2 cellular contexts compared by ENCODE assay signal in the genomic region with DNA sequence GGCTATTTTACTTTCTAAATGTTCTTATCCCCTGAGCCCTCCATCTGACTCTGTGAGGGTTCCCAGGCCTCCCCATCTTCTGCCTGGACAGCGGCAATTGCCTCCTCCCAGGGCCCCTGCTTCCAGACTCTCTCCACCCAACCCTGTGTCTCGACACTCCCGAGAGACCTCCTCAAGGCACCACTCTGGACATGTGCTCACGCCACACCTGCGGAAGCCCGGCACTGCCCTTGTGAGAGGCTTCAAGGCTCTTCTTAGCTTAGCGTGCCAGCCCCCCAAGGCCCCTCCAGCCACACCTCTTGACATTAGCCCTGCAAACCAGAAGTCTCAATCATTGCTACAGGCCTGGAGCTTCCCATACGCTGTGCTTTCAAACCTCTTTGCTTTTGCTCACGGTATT.
TF ChIP-seq lines count a peak whose summit lies in the region.

No MANE protein-coding gene starts in this region.

TF ChIP-seq in HepG2, 621 proteins besides CTCF, POLR2A, EP300 and RAD21:
- TF ChIP-seq, protein P1, sequence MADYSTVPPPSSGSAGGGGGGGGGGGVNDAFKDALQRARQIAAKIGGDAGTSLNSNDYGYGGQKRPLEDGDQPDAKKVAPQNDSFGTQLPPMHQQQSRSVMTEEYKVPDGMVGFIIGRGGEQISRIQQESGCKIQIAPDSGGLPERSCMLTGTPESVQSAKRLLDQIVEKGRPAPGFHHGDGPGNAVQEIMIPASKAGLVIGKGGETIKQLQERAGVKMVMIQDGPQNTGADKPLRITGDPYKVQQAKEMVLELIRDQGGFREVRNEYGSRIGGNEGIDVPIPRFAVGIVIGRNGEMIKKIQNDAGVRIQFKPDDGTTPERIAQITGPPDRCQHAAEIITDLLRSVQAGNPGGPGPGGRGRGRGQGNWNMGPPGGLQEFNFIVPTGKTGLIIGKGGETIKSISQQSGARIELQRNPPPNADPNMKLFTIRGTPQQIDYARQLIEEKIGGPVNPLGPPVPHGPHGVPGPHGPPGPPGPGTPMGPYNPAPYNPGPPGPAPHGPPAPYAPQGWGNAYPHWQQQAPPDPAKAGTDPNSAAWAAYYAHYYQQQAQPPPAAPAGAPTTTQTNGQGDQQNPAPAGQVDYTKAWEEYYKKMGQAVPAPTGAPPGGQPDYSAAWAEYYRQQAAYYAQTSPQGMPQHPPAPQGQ (CRISPR knock-in tag; IDR thresholded peaks at IDR 0.05; ENCODE audit: borderline replicate concordance), result no peak
- TF ChIP-seq ZC3H13 (CRISPR knock-in tag; IDR thresholded peaks at IDR 0.05) (no peak), ZNF33B (CRISPR knock-in tag; IDR thresholded peaks at IDR 0.05) (no peak), SNAPC2 (CRISPR knock-in tag; IDR thresholded peaks at IDR 0.05) (no peak), ZNF292 (CRISPR knock-in tag; IDR thresholded peaks at IDR 0.05; ENCODE audit: borderline replicate concordance, low read depth) (no peak), NR2F2 (IDR thresholded peaks at IDR 0.05; ENCODE audit: borderline replicate concordance, low read depth) (no peak), TSC22D2 (CRISPR knock-in tag; IDR thresholded peaks at IDR 0.05; ENCODE audit: borderline replicate concordance) (no peak), CCDC6 (CRISPR knock-in tag; IDR thresholded peaks at IDR 0.05) (no peak), ZNF703 (CRISPR knock-in tag; IDR thresholded peaks at IDR 0.05; ENCODE audit: borderline replicate concordance) (no peak), MXI1 (IDR thresholded peaks at IDR 0.05; ENCODE audit: borderline replicate concordance, low read depth, low read length) (no peak), SIX1 (CRISPR knock-in tag; IDR thresholded peaks at IDR 0.05; ENCODE audit: borderline replicate concordance) (no peak), NFRKB (IDR thresholded peaks at IDR 0.05) (no peak), ZNF180 (CRISPR knock-in tag; IDR thresholded peaks at IDR 0.05; ENCODE audit: borderline replicate concordance, low read depth) (no peak), TMF1 (CRISPR knock-in tag; IDR thresholded peaks at IDR 0.05; ENCODE audit: low read depth) (no peak), CREB1 (IDR thresholded peaks at IDR 0.05) (no peak), CREB1 (CRISPR knock-in tag; IDR thresholded peaks at IDR 0.05) (no peak), ELF4 (CRISPR knock-in tag; IDR thresholded peaks at IDR 0.05; ENCODE audit: borderline replicate concordance) (no peak)
- TF ChIP-seq, protein P2, sequence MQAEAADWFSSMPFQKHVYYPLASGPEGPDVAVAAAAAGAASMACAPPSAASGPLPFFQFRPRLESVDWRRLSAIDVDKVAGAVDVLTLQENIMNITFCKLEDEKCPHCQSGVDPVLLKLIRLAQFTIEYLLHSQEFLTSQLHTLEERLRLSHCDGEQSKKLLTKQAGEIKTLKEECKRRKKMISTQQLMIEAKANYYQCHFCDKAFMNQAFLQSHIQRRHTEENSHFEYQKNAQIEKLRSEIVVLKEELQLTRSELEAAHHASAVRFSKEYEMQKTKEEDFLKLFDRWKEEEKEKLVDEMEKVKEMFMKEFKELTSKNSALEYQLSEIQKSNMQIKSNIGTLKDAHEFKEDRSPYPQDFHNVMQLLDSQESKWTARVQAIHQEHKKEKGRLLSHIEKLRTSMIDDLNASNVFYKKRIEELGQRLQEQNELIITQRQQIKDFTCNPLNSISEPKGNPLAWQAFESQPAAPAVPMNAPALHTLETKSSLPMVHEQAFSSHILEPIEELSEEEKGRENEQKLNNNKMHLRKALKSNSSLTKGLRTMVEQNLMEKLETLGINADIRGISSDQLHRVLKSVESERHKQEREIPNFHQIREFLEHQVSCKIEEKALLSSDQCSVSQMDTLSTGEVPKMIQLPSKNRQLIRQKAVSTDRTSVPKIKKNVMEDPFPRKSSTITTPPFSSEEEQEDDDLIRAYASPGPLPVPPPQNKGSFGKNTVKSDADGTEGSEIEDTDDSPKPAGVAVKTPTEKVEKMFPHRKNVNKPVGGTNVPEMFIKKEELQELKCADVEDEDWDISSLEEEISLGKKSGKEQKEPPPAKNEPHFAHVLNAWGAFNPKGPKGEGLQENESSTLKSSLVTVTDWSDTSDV (CRISPR knock-in tag; IDR thresholded peaks at IDR 0.05), result no peak
- TF ChIP-seq, protein P3, sequence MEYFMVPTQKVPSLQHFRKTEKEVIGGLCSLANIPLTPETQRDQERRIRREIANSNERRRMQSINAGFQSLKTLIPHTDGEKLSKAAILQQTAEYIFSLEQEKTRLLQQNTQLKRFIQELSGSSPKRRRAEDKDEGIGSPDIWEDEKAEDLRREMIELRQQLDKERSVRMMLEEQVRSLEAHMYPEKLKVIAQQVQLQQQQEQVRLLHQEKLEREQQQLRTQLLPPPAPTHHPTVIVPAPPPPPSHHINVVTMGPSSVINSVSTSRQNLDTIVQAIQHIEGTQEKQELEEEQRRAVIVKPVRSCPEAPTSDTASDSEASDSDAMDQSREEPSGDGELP (IDR thresholded peaks at IDR 0.05; ENCODE audit: borderline replicate concordance, low read depth), result no peak
- TF ChIP-seq, protein P4, sequence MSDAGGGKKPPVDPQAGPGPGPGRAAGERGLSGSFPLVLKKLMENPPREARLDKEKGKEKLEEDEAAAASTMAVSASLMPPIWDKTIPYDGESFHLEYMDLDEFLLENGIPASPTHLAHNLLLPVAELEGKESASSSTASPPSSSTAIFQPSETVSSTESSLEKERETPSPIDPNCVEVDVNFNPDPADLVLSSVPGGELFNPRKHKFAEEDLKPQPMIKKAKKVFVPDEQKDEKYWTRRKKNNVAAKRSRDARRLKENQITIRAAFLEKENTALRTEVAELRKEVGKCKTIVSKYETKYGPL (CRISPR knock-in tag; IDR thresholded peaks at IDR 0.05), result no peak

TF ChIP-seq in H1, 55 proteins besides CTCF, POLR2A, EP300 and RAD21:
- TF ChIP-seq SAP30 (IDR thresholded peaks at IDR 0.05; ENCODE audit: insufficient read depth, insufficient replicate concordance, low read length) (no peak), FOSL1 (IDR thresholded peaks at IDR 0.05; ENCODE audit: insufficient read depth, low read depth, low read length) (no peak), SIX5 (IDR thresholded peaks at IDR 0.05; ENCODE audit: low read depth, low read length) (no peak), CHD1 (IDR thresholded peaks at IDR 0.05; ENCODE audit: low read depth, low read length) (no peak), BCL11A (IDR thresholded peaks at IDR 0.05; ENCODE audit: low read depth in 2 of 2, low read length in 2 of 2) (no peak), TEAD4 (IDR thresholded peaks at IDR 0.05; ENCODE audit: low read depth, low read length) (no peak), CEBPB (IDR thresholded peaks at IDR 0.05; ENCODE audit: low read depth, low read length) (no peak)
- TF ChIP-seq, protein P5, sequence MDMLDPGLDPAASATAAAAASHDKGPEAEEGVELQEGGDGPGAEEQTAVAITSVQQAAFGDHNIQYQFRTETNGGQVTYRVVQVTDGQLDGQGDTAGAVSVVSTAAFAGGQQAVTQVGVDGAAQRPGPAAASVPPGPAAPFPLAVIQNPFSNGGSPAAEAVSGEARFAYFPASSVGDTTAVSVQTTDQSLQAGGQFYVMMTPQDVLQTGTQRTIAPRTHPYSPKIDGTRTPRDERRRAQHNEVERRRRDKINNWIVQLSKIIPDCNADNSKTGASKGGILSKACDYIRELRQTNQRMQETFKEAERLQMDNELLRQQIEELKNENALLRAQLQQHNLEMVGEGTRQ (IDR thresholded peaks at IDR 0.05; ENCODE audit: low read length), result no peak
